Comparison of ENCODE assay signal across 8 cellular contexts in genomic region chr1:53754484-53755312, GRCh38. TPM values are rescaled to one million over a fixed set of nuclear protein-coding genes. Genes with fewer than 3 reads are reported as not detected.
DNase-seq lines count a peak whose midpoint lies in the region; ATAC-seq, FAIRE-seq and TF ChIP-seq lines count a peak whose summit lies in the region.

No MANE protein-coding gene starts in this region.

- FAIRE-seq in TTC549 (lab: Jason Lieb, UNC): peak; percentile 84

- peak; percentile 15 for DNase-seq in stimulated activated CD4-positive, alpha-beta T cell treated with anti-CD3 and anti-CD28 coated beads, Interleukin-4, amount 100 ng/mL, for 24 hours
- DNase-seq in stimulated activated CD4-positive, alpha-beta T cell treated with anti-CD3 and anti-CD28 coated beads, Interleukin-1b, Interleukin-23, amount 100 ng/mL, for 48 hours: no peak
- DNase-seq in NCI-H1105 (lab: John Stamatoyannopoulos, UW): peak; percentile 46
- DNase-seq in foreskin keratinocyte: no peak
- peak; percentile 65 for DNase-seq in renal cortical epithelial cell (ENCODE audit: low read depth)

- peak; percentile 77 for TF ChIP-seq CTCF in foreskin keratinocyte (conservative IDR thresholded peaks at IDR 0.05)

- H3K4me1 ChIP-seq in foreskin keratinocyte: no peaks in the 10 kb centered on the region

- H3K27ac ChIP-seq in foreskin keratinocyte: no peak overlapping the region

- ATAC-seq in foreskin keratinocyte: peak; percentile 44
- no peak for ATAC-seq in GM19452 (IDR thresholded peaks at IDR 0.05; ENCODE audit: unreplicated experiment)
- no peak for ATAC-seq in HG03442 (IDR thresholded peaks at IDR 0.05; ENCODE audit: unreplicated experiment)

- peaks cover 13% of the 10 kb centered on the region for H3K27me3 ChIP-seq in foreskin keratinocyte

RNA-seq across cellular contexts. Expression of gene GLIS1, which starts 15.7 kb away (rescaled TPM):
- not detected in 2 replicates for total RNA-seq in foreskin keratinocyte
- polyA plus RNA-seq in foreskin keratinocyte: not detected in 2 replicates
- total RNA-seq in renal cortical epithelial cell: 0.17 and 0.60 TPM in 2 replicates

Comparison
In these comparisons a context has a peak if more than half of its experiments do, and no peak if none do; other contexts are left out.
1. DNase-seq: peak in stimulated activated CD4-positive, alpha-beta T cell treated with anti-CD3 and anti-CD28 coated beads, Interleukin-4, amount 100 ng/mL, for 24 hours (single experiment), NCI-H1105 (single experiment) and renal cortical epithelial cell (single experiment); none in stimulated activated CD4-positive, alpha-beta T cell treated with anti-CD3 and anti-CD28 coated beads, Interleukin-1b, Interleukin-23, amount 100 ng/mL, for 48 hours (single experiment) and foreskin keratinocyte (0 of 2).